ENCODE assay signal across 11 cellular contexts in genomic region chr12:124397807-124398577, GRCh38.
DNase-seq lines count a peak whose midpoint lies in the region; ATAC-seq and TF ChIP-seq lines count a peak whose summit lies in the region.
"Had no signal": no experiment of that assay in that cellular context is flagged by ENCODE, and none has a peak within 500 bp of the region (broad histone marks: within the 10 kb centered on the region; RNA-seq: fewer than 3 reads in every experiment).

No MANE protein-coding gene starts in this region.

- DNase-seq in A673 (ENCODE audit: low spot score) (peak; percentile 22), HT-29 (ENCODE audit: low spot score) (peak; percentile 25), adrenal gland (peak in 6 of 7 donors; percentile 59 to 80 (median 67)), lower lobe of right lung (no peak), dermis blood vessel endothelial cell (no peak), A172 (ENCODE audit: low spot score) (no peak)
- DNase-seq in effector CD4-positive, alpha-beta T cell: no peak
- DNase-seq: activated CD4-positive, alpha-beta T cell treated with anti-CD3 and anti-CD28 coated beads, Interleukin-2, amount 50 U/mL, for 4 hours; mesenchymal stem cell had no signal

- POLR2A ChIA-PET in A673 (lab: Charles Lee; ENCODE audit: low non-redundant PET): no interaction called here

- H3K4me1 ChIP-seq in A673 (ENCODE audit: insufficient read depth, low read length, poor library complexity, severe bottlenecking) (peaks cover 29% of the 10 kb centered on the region), adrenal gland (replicated peaks in 1 of 2) (peaks cover 31 to 69% of the 10 kb centered on the region in 2 donors), lower lobe of right lung (peaks cover 53% of the 10 kb centered on the region)

- no peak overlapping the region for H3K4me3 ChIP-seq in A673 (ENCODE audit: low read depth, low read length, poor library complexity, severe bottlenecking)
- H3K4me3 ChIP-seq in adrenal gland: no peak overlapping the region
- H3K4me3 ChIP-seq in lower lobe of right lung: no peak overlapping the region
- H3K4me3 ChIP-seq: smooth muscle cell had no signal

- peaks cover 66% of the 10 kb centered on the region for H3K36me3 ChIP-seq in A673 (ENCODE audit: insufficient read depth, low read length, poor library complexity, severe bottlenecking)
- peaks cover 0 to 50% of the 10 kb centered on the region in 2 donors for H3K36me3 ChIP-seq in adrenal gland (replicated peaks in 1 of 2)
- H3K36me3 ChIP-seq in lower lobe of right lung: peaks cover 95% of the 10 kb centered on the region

- intact Hi-C loops in A673 (cut with micrococcal nuclease; ENCODE audit: unreplicated experiment) (no loop called here), adrenal gland (cut with DNase I) (no loop called here), lower lobe of right lung (cut with DNase I) (no loop called here)

- TF ChIP-seq POLR2A in adrenal gland (IDR thresholded peaks at IDR 0.05): no peak

- CTCF ChIA-PET in A673 (lab: Charles Lee): no interaction called here

- no peak for ATAC-seq in lower lobe of right lung
- no peak for ATAC-seq in HG02610 (IDR thresholded peaks at IDR 0.05; ENCODE audit: unreplicated experiment)

- 73 to 74% (median 74%) methylated on average over 18 to 22 of the region's 22 CpGs for WGBS in adrenal gland, 4 donors

- no peak for TF ChIP-seq CTCF in A673 (conservative IDR thresholded peaks at IDR 0.05; ENCODE audit: low read depth, low read length)
- no peak for TF ChIP-seq CTCF in adrenal gland (IDR thresholded peaks at IDR 0.05)
- no peak for TF ChIP-seq CTCF in lower lobe of right lung (IDR thresholded peaks at IDR 0.05)

- H3K9me3 ChIP-seq in A673 (ENCODE audit: low read depth, low read length, poor library complexity, severe bottlenecking) (no peaks in the 10 kb centered on the region), adrenal gland (replicated peaks in 1 of 3) (no peaks in the 10 kb centered on the region), lower lobe of right lung (no peaks in the 10 kb centered on the region)

- no TSS peak for BruUV-seq in A673 (replicated peaks; lab: Mats Ljungman, UMichigan)

- H3K27me3 ChIP-seq in A673 (replicated peaks; ENCODE audit: insufficient read depth, low read depth, low read length, poor library complexity) (no peaks in the 10 kb centered on the region), adrenal gland (no peaks in the 10 kb centered on the region), lower lobe of right lung (ENCODE audit: low read depth) (no peaks in the 10 kb centered on the region)

- no peak overlapping the region for H3K27ac ChIP-seq in A673 (ENCODE audit: low read depth, low read length, poor library complexity, severe bottlenecking)
- peak overlapping the region in 3 of 5 donors; percentile 55 to 100 (median 99) for H3K27ac ChIP-seq in adrenal gland
- peak overlapping the region; percentile 24 for H3K27ac ChIP-seq in lower lobe of right lung

Comparison
In these comparisons a context has a peak if more than half of its experiments do, and no peak if none do; other contexts are left out.
1. DNase-seq: peak in A673 (single experiment), HT-29 (single experiment) and adrenal gland (6 of 7); none in lower lobe of right lung (single experiment), dermis blood vessel endothelial cell (single experiment), effector CD4-positive, alpha-beta T cell (single experiment) and A172 (single experiment).